ENCODE assay signal across 2 cellular contexts in the genomic region with DNA sequence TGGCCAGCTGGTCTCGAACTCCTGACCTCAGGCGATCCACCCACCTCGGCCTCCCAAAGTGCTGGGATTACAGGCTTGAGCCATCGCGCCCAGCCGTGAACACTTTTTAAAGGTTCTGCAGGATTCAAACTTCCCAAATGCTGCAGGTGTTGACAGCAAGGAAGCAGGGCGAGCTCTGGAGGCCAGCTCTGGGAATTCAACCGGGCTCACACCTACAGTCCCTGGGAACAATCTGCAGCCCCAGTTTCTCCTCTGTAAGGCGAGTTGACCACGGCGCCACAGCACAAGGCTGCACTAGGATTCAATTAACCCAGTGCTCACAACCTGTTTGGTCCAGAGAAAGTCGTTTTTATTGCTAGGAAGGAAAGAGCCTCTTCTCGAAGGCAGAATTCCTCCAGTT.
TF ChIP-seq lines count a peak whose summit lies in the region.

No MANE protein-coding gene starts in this region.

TF ChIP-seq in HepG2, 621 proteins besides CTCF, POLR2A, EP300 and RAD21:
- TF ChIP-seq NFKBIZ (CRISPR knock-in tag; IDR thresholded peaks at IDR 0.05) (no peak), PTBP1 (IDR thresholded peaks at IDR 0.05; ENCODE audit: low read depth, low read length, poor library complexity, severe bottlenecking) (no peak), PPARG (CRISPR knock-in tag; conservative IDR thresholded peaks at IDR 0.05) (no peak), ZNF275 (CRISPR knock-in tag; IDR thresholded peaks at IDR 0.05; ENCODE audit: borderline replicate concordance) (no peak), ZNF235 (CRISPR knock-in tag; IDR thresholded peaks at IDR 0.05; ENCODE audit: borderline replicate concordance) (no peak), ZIK1 (CRISPR knock-in tag; IDR thresholded peaks at IDR 0.05; ENCODE audit: borderline replicate concordance, low read depth) (no peak), AHR (CRISPR knock-in tag; IDR thresholded peaks at IDR 0.05) (no peak), ZNF605 (CRISPR knock-in tag; IDR thresholded peaks at IDR 0.05) (no peak), ZKSCAN8 (CRISPR knock-in tag; IDR thresholded peaks at IDR 0.05; ENCODE audit: borderline replicate concordance) (no peak), ZNF17 (CRISPR knock-in tag; IDR thresholded peaks at IDR 0.05) (no peak)
- TF ChIP-seq, protein P1, sequence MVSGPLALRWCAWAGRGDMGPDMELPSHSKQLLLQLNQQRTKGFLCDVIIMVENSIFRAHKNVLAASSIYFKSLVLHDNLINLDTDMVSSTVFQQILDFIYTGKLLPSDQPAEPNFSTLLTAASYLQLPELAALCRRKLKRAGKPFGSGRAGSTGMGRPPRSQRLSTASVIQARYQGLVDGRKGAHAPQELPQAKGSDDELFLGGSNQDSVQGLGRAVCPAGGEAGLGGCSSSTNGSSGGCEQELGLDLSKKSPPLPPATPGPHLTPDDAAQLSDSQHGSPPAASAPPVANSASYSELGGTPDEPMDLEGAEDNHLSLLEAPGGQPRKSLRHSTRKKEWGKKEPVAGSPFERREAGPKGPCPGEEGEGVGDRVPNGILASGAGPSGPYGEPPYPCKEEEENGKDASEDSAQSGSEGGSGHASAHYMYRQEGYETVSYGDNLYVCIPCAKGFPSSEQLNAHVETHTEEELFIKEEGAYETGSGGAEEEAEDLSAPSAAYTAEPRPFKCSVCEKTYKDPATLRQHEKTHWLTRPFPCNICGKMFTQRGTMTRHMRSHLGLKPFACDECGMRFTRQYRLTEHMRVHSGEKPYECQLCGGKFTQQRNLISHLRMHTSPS (CRISPR knock-in tag; IDR thresholded peaks at IDR 0.05; ENCODE audit: low read depth), result no peak
- TF ChIP-seq, protein P2, sequence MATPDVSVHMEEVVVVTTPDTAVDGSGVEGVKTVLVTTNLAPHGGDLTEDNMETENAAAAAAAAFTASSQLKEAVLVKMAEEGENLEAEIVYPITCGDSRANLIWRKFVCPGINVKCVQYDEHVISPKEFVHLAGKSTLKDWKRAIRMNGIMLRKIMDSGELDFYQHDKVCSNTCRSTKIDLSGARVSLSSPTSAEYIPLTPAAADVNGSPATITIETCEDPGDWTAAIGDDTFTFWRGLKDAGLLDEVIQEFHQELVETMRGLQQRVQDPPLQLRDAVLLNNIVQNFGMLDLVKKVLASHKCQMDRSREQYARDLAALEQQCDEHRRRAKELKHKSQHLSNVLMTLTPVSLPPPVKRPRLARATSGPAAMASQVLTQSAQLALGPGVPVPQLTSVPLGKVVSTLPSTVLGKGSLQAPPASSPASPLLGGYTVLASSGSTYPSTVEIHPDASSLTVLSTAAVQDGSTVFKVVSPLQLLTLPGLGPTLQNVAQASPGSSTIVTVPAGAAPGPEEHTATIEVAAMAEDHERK (CRISPR knock-in tag; IDR thresholded peaks at IDR 0.05; ENCODE audit: low read depth), result no peak
- TF ChIP-seq, protein P3, sequence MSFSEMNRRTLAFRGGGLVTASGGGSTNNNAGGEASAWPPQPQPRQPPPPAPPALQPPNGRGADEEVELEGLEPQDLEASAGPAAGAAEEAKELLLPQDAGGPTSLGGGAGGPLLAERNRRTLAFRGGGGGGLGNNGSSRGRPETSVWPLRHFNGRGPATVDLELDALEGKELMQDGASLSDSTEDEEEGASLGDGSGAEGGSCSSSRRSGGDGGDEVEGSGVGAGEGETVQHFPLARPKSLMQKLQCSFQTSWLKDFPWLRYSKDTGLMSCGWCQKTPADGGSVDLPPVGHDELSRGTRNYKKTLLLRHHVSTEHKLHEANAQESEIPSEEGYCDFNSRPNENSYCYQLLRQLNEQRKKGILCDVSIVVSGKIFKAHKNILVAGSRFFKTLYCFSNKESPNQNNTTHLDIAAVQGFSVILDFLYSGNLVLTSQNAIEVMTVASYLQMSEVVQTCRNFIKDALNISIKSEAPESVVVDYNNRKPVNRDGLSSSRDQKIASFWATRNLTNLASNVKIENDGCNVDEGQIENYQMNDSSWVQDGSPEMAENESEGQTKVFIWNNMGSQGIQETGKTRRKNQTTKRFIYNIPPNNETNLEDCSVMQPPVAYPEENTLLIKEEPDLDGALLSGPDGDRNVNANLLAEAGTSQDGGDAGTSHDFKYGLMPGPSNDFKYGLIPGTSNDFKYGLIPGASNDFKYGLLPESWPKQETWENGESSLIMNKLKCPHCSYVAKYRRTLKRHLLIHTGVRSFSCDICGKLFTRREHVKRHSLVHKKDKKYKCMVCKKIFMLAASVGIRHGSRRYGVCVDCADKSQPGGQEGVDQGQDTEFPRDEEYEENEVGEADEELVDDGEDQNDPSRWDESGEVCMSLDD (CRISPR knock-in tag; IDR thresholded peaks at IDR 0.05; ENCODE audit: borderline replicate concordance), result no peak
- TF ChIP-seq, protein P4, sequence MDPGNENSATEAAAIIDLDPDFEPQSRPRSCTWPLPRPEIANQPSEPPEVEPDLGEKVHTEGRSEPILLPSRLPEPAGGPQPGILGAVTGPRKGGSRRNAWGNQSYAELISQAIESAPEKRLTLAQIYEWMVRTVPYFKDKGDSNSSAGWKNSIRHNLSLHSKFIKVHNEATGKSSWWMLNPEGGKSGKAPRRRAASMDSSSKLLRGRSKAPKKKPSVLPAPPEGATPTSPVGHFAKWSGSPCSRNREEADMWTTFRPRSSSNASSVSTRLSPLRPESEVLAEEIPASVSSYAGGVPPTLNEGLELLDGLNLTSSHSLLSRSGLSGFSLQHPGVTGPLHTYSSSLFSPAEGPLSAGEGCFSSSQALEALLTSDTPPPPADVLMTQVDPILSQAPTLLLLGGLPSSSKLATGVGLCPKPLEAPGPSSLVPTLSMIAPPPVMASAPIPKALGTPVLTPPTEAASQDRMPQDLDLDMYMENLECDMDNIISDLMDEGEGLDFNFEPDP (CRISPR knock-in tag; conservative IDR thresholded peaks at IDR 0.05), result no peak

TF ChIP-seq in H1, 55 proteins besides CTCF, POLR2A, EP300 and RAD21:
- TF ChIP-seq SIX5 (IDR thresholded peaks at IDR 0.05; ENCODE audit: low read depth, low read length), result no peak
- peak; percentile 32; the same call in 1 of the 2 replicates for TF ChIP-seq TBP (IDR thresholded peaks at IDR 0.05; ENCODE audit: low read depth, low read length)
